ENCODE assay signal across 8 cellular contexts in the genomic region with DNA sequence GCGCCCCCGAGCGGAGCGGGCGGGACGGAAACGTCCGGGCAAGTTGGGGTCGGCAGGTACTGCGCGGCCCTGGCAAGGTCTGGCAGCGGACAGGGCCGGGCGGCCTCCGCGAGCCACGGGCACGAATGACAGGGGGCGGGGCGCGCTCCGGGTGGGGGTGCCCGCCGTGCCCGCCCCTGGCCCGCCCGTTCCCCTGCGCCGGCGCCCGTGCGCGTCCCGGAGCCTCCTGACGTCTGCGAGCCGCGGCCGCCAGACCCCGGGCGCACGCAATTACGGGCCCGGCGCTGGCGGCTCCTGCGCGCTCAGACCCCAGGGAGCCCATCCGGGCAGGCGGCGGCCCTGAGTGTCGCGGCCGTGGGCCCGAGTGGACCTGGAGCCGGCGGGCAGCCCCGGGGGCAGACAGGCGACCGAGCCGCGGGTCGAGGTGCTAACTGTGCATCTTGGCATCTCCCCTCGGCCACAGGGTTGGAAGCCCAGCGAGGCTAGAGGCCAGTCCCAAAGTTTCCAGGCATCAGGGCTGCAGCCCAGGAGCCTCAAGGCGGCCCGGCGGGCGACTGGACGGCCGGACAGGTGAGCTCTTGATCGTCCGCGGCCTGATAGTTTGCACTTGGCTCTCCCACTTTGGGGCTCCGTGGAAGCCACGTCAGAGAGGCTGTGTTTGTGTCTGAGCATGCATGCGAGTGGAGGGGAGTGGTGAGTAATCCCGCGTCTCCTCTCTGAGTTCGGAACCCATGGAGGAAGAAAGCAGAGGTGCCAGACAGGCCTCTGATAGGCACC. TPM values are rescaled to one million over a fixed set of nuclear protein-coding genes. Genes with fewer than 3 reads are reported as not detected.
DNase-seq lines count a peak whose midpoint lies in the region; ATAC-seq, FAIRE-seq and TF ChIP-seq lines count a peak whose summit lies in the region.

No MANE protein-coding gene starts in this region.

- peaks cover 25% of the 10 kb centered on the region for H3K4me1 Mint-ChIP-seq in activated T-helper 2 cell treated with anti-CD3 and anti-CD28 coated beads, Interferon-gamma antibody, Interleukin-2, Interleukin-4, amounts not matched to agents 10 μg/mL and 5 μg/mL and 100 μg/mL, durations not matched to agents 14 hours and 24 hours and 36 hours (ENCODE audit: low read depth)

- TF ChIP-seq CTCF in DND-41 (IDR thresholded peaks at IDR 0.05; ENCODE audit: borderline replicate concordance, extremely low read depth, low read length, poor library complexity, severe bottlenecking) (no peak), osteoblast (IDR thresholded peaks at IDR 0.05; ENCODE audit: extremely low read depth, low read depth, low read length) (no peak)

- H3K4me1 ChIP-seq in DND-41 (ENCODE audit: insufficient read depth, low read length) (peaks cover 38% of the 10 kb centered on the region), HUES6 (ENCODE audit: control insufficient read depth, insufficient read depth, low read length) (peaks cover 13% of the 10 kb centered on the region; the same call in 1 of the 2 replicates), osteoblast (ENCODE audit: insufficient read depth, low read length) (peaks cover 23% of the 10 kb centered on the region)

- peaks cover 17% of the 10 kb centered on the region for H3K36me3 Mint-ChIP-seq in activated T-helper 2 cell treated with anti-CD3 and anti-CD28 coated beads, Interferon-gamma antibody, Interleukin-2, Interleukin-4, amounts not matched to agents 10 μg/mL and 5 μg/mL and 100 μg/mL, durations not matched to agents 14 hours and 24 hours and 36 hours (ENCODE audit: low read depth)

- intact Hi-C loops in activated T-helper 2 cell treated with anti-CD3 and anti-CD28 coated beads, Interferon-gamma antibody, Interleukin-2, Interleukin-4, amounts not matched to agents 10 μg/mL and 5 μg/mL and 100 μg/mL, durations not matched to agents 14 hours and 24 hours and 36 hours (cut with micrococcal nuclease), result no loop called here

- H3K4me2 ChIP-seq in DND-41 (ENCODE audit: insufficient read depth, low read length), result peak overlapping the region; percentile 85
- peak overlapping the region; percentile 94 for H3K4me2 ChIP-seq in osteoblast (ENCODE audit: insufficient read depth, low read length)

- peak overlapping the region; percentile 99 for H2AFZ ChIP-seq in DND-41 (ENCODE audit: low read depth, low read length)
- H2AFZ ChIP-seq in osteoblast (ENCODE audit: low read length), result peak overlapping the region; percentile 56

- H3K27ac ChIP-seq in DND-41 (ENCODE audit: low read length) (peak overlapping the region; percentile 100), HUES6 (ENCODE audit: low read depth, low read length) (no peak overlapping the region), osteoblast (ENCODE audit: low read depth, low read length) (peak overlapping the region; percentile 96)

- H3K4me3 ChIP-seq in DND-41 (ENCODE audit: low read depth in 1 of 2, low read length in 2 of 2), result peak overlapping the region; percentile 81 to 99; a peak in 3 of 4 replicates
- peak overlapping the region; percentile 99 for H3K4me3 ChIP-seq in HUES6 (ENCODE audit: low read depth, low read length)
- H3K4me3 ChIP-seq in osteoblast (ENCODE audit: insufficient read depth, low read length), result peak overlapping the region; percentile 97

- DNase-seq in DND-41 (peak; percentile 43), frontal cortex (ENCODE audit: low spot score in 2 of 2) (peak; percentile 76 to 80), osteoblast (ENCODE audit: insufficient read length, low spot score, missing footprints) (peak; percentile 99), HuH-7 (ENCODE audit: low spot score) (no peak)
- DNase-seq in activated T-helper 2 cell treated with anti-CD3 and anti-CD28 coated beads, Interferon-gamma antibody, Interleukin-2, Interleukin-4, amounts not matched to agents 10 μg/mL and 5 μg/mL and 100 μg/mL, durations not matched to agents 14 hours and 24 hours and 36 hours (ENCODE audit: low spot score), result peak; percentile 40

- FAIRE-seq in frontal cortex (lab: Jason Lieb, UNC), result no peak

- H3K4me3 Mint-ChIP-seq in activated T-helper 2 cell treated with anti-CD3 and anti-CD28 coated beads, Interferon-gamma antibody, Interleukin-2, Interleukin-4, amounts not matched to agents 10 μg/mL and 5 μg/mL and 100 μg/mL, durations not matched to agents 14 hours and 24 hours and 36 hours (ENCODE audit: low read depth), result peak overlapping the region; percentile 86

- peaks cover 21% of the 10 kb centered on the region for H3K36me3 ChIP-seq in DND-41 (ENCODE audit: insufficient read depth, low read length)
- peaks cover 6% of the 10 kb centered on the region for H3K36me3 ChIP-seq in HUES6 (ENCODE audit: control insufficient read depth, insufficient read depth, low read length)
- H3K36me3 ChIP-seq in osteoblast (ENCODE audit: insufficient read depth, low read length), result peaks cover 4% of the 10 kb centered on the region

- peaks cover 32% of the 10 kb centered on the region for H3K79me2 ChIP-seq in DND-41 (ENCODE audit: insufficient read depth, low read length)
- peaks cover 41% of the 10 kb centered on the region for H3K79me2 ChIP-seq in osteoblast (ENCODE audit: insufficient read depth, low read length)

- H3K27me3 ChIP-seq in DND-41 (ENCODE audit: insufficient read depth, low read length, poor library complexity), result no peaks in the 10 kb centered on the region
- H3K27me3 ChIP-seq in HUES6 (ENCODE audit: control insufficient read depth, insufficient read depth, low read length), result no peaks in the 10 kb centered on the region
- H3K27me3 ChIP-seq in osteoblast (ENCODE audit: insufficient read depth, low read length), result no peaks in the 10 kb centered on the region

- H3K9me3 ChIP-seq in DND-41 (ENCODE audit: insufficient read depth, low read length, severe bottlenecking), result no peaks in the 10 kb centered on the region
- H3K9me3 ChIP-seq in HUES6 (ENCODE audit: control insufficient read depth, insufficient read depth, low read depth, low read length), result no peaks in the 10 kb centered on the region
- H3K9me3 ChIP-seq in osteoblast (ENCODE audit: low read depth, low read length), result no peaks in the 10 kb centered on the region

- H3K9ac ChIP-seq in DND-41 (ENCODE audit: low read depth, low read length) (peak overlapping the region; percentile 100), HUES6 (ENCODE audit: low read length) (peak overlapping the region; percentile 99)

- H4K20me1 ChIP-seq in DND-41 (ENCODE audit: insufficient read depth, low read length) (peaks cover 31% of the 10 kb centered on the region), osteoblast (ENCODE audit: insufficient read depth, low read length) (peaks cover 42% of the 10 kb centered on the region)

- peak; percentile 29 for ATAC-seq in DND-41 (ENCODE audit: insufficient read depth, low read depth)
- ATAC-seq in GM21367 (IDR thresholded peaks at IDR 0.05; ENCODE audit: unreplicated experiment), result peak; percentile 21
- ATAC-seq in GM21717 (IDR thresholded peaks at IDR 0.05; ENCODE audit: unreplicated experiment), result no peak

- H3K27me3 Mint-ChIP-seq in activated T-helper 2 cell treated with anti-CD3 and anti-CD28 coated beads, Interferon-gamma antibody, Interleukin-2, Interleukin-4, amounts not matched to agents 10 μg/mL and 5 μg/mL and 100 μg/mL, durations not matched to agents 14 hours and 24 hours and 36 hours (ENCODE audit: low read depth), result no peaks in the 10 kb centered on the region

- peak overlapping the region; percentile 71 for H3K27ac Mint-ChIP-seq in activated T-helper 2 cell treated with anti-CD3 and anti-CD28 coated beads, Interferon-gamma antibody, Interleukin-2, Interleukin-4, amounts not matched to agents 10 μg/mL and 5 μg/mL and 100 μg/mL, durations not matched to agents 14 hours and 24 hours and 36 hours

- no peaks in the 10 kb centered on the region for H3K9me3 Mint-ChIP-seq in activated T-helper 2 cell treated with anti-CD3 and anti-CD28 coated beads, Interferon-gamma antibody, Interleukin-2, Interleukin-4, amounts not matched to agents 10 μg/mL and 5 μg/mL and 100 μg/mL, durations not matched to agents 14 hours and 24 hours and 36 hours

RNA-seq across cellular contexts. Expression of gene MIB2, which starts 0.9 kb away (rescaled TPM):
- total RNA-seq in activated T-helper 2 cell treated with anti-CD3 and anti-CD28 coated beads, Interferon-gamma antibody, Interleukin-2, Interleukin-4, amounts not matched to agents 10 μg/mL and 5 μg/mL and 100 μg/mL, durations not matched to agents 14 hours and 24 hours and 36 hours, result 30.2 and 32.7 TPM in 2 replicates
- total RNA-seq in frontal cortex (45.7 TPM), osteoblast (74.0 and 80.7 TPM in 2 replicates)

RNA-seq across cellular contexts. Expression of gene MMP23B, which starts 15.7 kb away (rescaled TPM):
- total RNA-seq in activated T-helper 2 cell treated with anti-CD3 and anti-CD28 coated beads, Interferon-gamma antibody, Interleukin-2, Interleukin-4, amounts not matched to agents 10 μg/mL and 5 μg/mL and 100 μg/mL, durations not matched to agents 14 hours and 24 hours and 36 hours, result 0.94 and 1.4 TPM in 2 replicates
- total RNA-seq in frontal cortex (0.82 TPM), osteoblast (0.59 and 1.1 TPM in 2 replicates)

RNA-seq across cellular contexts. Expression of gene FNDC10, which starts 16.3 kb away (rescaled TPM):
- 10.4 and 11.8 TPM in 2 replicates for total RNA-seq in activated T-helper 2 cell treated with anti-CD3 and anti-CD28 coated beads, Interferon-gamma antibody, Interleukin-2, Interleukin-4, amounts not matched to agents 10 μg/mL and 5 μg/mL and 100 μg/mL, durations not matched to agents 14 hours and 24 hours and 36 hours
- total RNA-seq in frontal cortex (2.9 TPM), osteoblast (2.1 and 2.5 TPM in 2 replicates)

RNA-seq across cellular contexts. Expression of gene SSU72, which starts 41.6 kb away (rescaled TPM):
- total RNA-seq in activated T-helper 2 cell treated with anti-CD3 and anti-CD28 coated beads, Interferon-gamma antibody, Interleukin-2, Interleukin-4, amounts not matched to agents 10 μg/mL and 5 μg/mL and 100 μg/mL, durations not matched to agents 14 hours and 24 hours and 36 hours, result 121 and 123 TPM in 2 replicates
- 34.2 TPM for total RNA-seq in frontal cortex
- total RNA-seq in osteoblast, result 67.2 and 73.1 TPM in 2 replicates

RNA-seq across cellular contexts. Expression of gene CDK11B, which starts 42.6 kb away (rescaled TPM):
- total RNA-seq in activated T-helper 2 cell treated with anti-CD3 and anti-CD28 coated beads, Interferon-gamma antibody, Interleukin-2, Interleukin-4, amounts not matched to agents 10 μg/mL and 5 μg/mL and 100 μg/mL, durations not matched to agents 14 hours and 24 hours and 36 hours, result 32.1 and 32.4 TPM in 2 replicates
- total RNA-seq in frontal cortex, result 9.0 TPM
- 5.3 and 5.8 TPM in 2 replicates for total RNA-seq in osteoblast
